9 cellular contexts compared by ENCODE assay signal in genomic region chr16:27221576-27222498, GRCh38. TPM values are rescaled to one million over a fixed set of nuclear protein-coding genes. Genes with fewer than 3 reads are reported as not detected.
DNase-seq lines count a peak whose midpoint lies in the region; ATAC-seq, FAIRE-seq and TF ChIP-seq lines count a peak whose summit lies in the region.
"Had no signal": no experiment of that assay in that cellular context is flagged by ENCODE, and none has a peak within 500 bp of the region (broad histone marks: within the 10 kb centered on the region; RNA-seq: fewer than 3 reads in every experiment).

No MANE protein-coding gene starts in this region.

- H3K4me2 ChIP-seq in GM23248 (ENCODE audit: unreplicated experiment) (peak overlapping the region; percentile 82), astrocyte (ENCODE audit: low read length) (no peak overlapping the region)

- no peak for TF ChIP-seq POLR2A in stomach (IDR thresholded peaks at IDR 0.05)

- H3K9me3 ChIP-seq in GM23248 (ENCODE audit: low read depth) (no peaks in the 10 kb centered on the region), astrocyte (ENCODE audit: insufficient read depth, low read depth, low read length) (no peaks in the 10 kb centered on the region), stomach (no peaks in the 10 kb centered on the region)

- H3K4me1 Mint-ChIP-seq in astrocyte (ENCODE audit: low read depth, unreplicated experiment) (peaks cover 4% of the 10 kb centered on the region), CD14-positive monocyte (no peaks in the 10 kb centered on the region)

- no peaks in the 10 kb centered on the region for H3K9me3 Mint-ChIP-seq in astrocyte (ENCODE audit: unreplicated experiment)
- no peaks in the 10 kb centered on the region for H3K9me3 Mint-ChIP-seq in CD14-positive monocyte

- H3K4me1 ChIP-seq in GM23248 (ENCODE audit: insufficient read depth) (peaks cover 24% of the 10 kb centered on the region), astrocyte (ENCODE audit: insufficient read depth, low read length) (peaks cover 17% of the 10 kb centered on the region), stomach (peaks cover 25 to 42% (median 37%) of the 10 kb centered on the region in 4 donors)

- peak overlapping the region; percentile 67 for H2AFZ ChIP-seq in GM23248
- H2AFZ ChIP-seq in astrocyte (ENCODE audit: low read depth, low read length): no peak overlapping the region

- H4K20me1 ChIP-seq in GM23248 (ENCODE audit: insufficient read depth): no peaks in the 10 kb centered on the region
- no peaks in the 10 kb centered on the region for H4K20me1 ChIP-seq in astrocyte (ENCODE audit: insufficient read depth, low read length)

- intact Hi-C loops in stomach (cut with DNase I; ENCODE audit: low total_unique reads) (no loop called here), CD14-positive monocyte (cut with micrococcal nuclease) (no loop called here)

- FAIRE-seq in astrocyte (lab: Jason Lieb, UNC): peak; percentile 45

- H3K9me2 ChIP-seq in GM23248 (ENCODE audit: insufficient read depth): no peaks in the 10 kb centered on the region

- H3K27me3 ChIP-seq in GM23248 (replicated peaks; ENCODE audit: insufficient read depth) (no peaks in the 10 kb centered on the region), astrocyte (ENCODE audit: insufficient read depth, low read length) (no peaks in the 10 kb centered on the region), stomach (no peaks in the 10 kb centered on the region)

- ATAC-seq in HG02973 (IDR thresholded peaks at IDR 0.05; ENCODE audit: unreplicated experiment): no peak
- ATAC-seq in HG03571 (IDR thresholded peaks at IDR 0.05; ENCODE audit: unreplicated experiment): no peak
- ATAC-seq: activated CD4-positive, CD25-positive, alpha-beta regulatory T cell treated with anti-CD3 and anti-CD28 coated beads, Interleukin-2, amount 50 U/mL, for 24 hours had no signal

- H3K4me3 Mint-ChIP-seq in astrocyte (ENCODE audit: unreplicated experiment) (no peak overlapping the region), CD14-positive monocyte (no peak overlapping the region)

- H3F3A ChIP-seq in GM23248 (ENCODE audit: insufficient read depth): peaks cover 21% of the 10 kb centered on the region

- H3K27ac Mint-ChIP-seq in astrocyte (ENCODE audit: unreplicated experiment) (no peak overlapping the region), CD14-positive monocyte (peak overlapping the region in 2 of 7 donors; percentile 30 to 42)
- H3K27ac Mint-ChIP-seq: progenitor cell of endocrine pancreas had no signal

- H3K36me3 ChIP-seq in GM23248 (ENCODE audit: low read depth) (no peaks in the 10 kb centered on the region), astrocyte (ENCODE audit: insufficient read depth, low read length) (no peaks in the 10 kb centered on the region), stomach (peaks cover 0 to 58% (median 52%) of the 10 kb centered on the region in 4 donors)

- 22 to 26% methylated on average over 14 of the region's 14 CpGs for WGBS in GM23248 (ENCODE audit: low coverage in 1 of 2, low lambda C conversion rate in 2 of 2, missing lambda C conversion rate in 2 of 2), 2 experiments
- 63 to 76% (median 69%) methylated on average over 12 to 14 of the region's 14 CpGs for WGBS in stomach, 5 donors

- TF ChIP-seq CTCF in astrocyte (IDR thresholded peaks at IDR 0.05; ENCODE audit: insufficient read depth, low read depth, low read length) (no peak), stomach (IDR thresholded peaks at IDR 0.05) (no peak), CD14-positive monocyte (IDR thresholded peaks at IDR 0.05) (no peak)

- H3K4me3 ChIP-seq in GM23248: peak overlapping the region; percentile 52
- no peak overlapping the region for H3K4me3 ChIP-seq in astrocyte (ENCODE audit: insufficient read depth, low read depth, low read length)
- no peak overlapping the region for H3K4me3 ChIP-seq in stomach

- in situ Hi-C loops in GM23248 (cut with MboI): no loop called here

- H3K79me2 ChIP-seq in GM23248 (ENCODE audit: insufficient read depth) (no peaks in the 10 kb centered on the region), astrocyte (ENCODE audit: insufficient read depth, low read length) (no peaks in the 10 kb centered on the region)

- peak; percentile 92 for DNase-seq in GM23248
- DNase-seq in astrocyte (ENCODE audit: low read depth): peak; percentile 22
- DNase-seq in left kidney (ENCODE audit: low read depth, low spot score): peak; percentile 90
- no peak for DNase-seq in stomach
- DNase-seq in CD14-positive monocyte (ENCODE audit: low spot score): no peak

- peak overlapping the region; percentile 86 for H3K9ac ChIP-seq in GM23248
- H3K9ac ChIP-seq in astrocyte (ENCODE audit: low read length): no peak overlapping the region

- H3K27ac ChIP-seq in GM23248 (peak overlapping the region; percentile 98), astrocyte (ENCODE audit: low read depth, low read length) (no peak overlapping the region), stomach (peak overlapping the region; percentile 52 to 83 (median 73))

- H3K27me3 Mint-ChIP-seq in astrocyte (ENCODE audit: low read depth, unreplicated experiment) (peaks cover 3% of the 10 kb centered on the region), CD14-positive monocyte (ENCODE audit: low read depth in 3 of 3) (peaks cover 0 to 2% (median 1%) of the 10 kb centered on the region in 3 donors)
- H3K27me3 Mint-ChIP-seq: progenitor cell of endocrine pancreas had no signal

- H3K36me3 Mint-ChIP-seq in astrocyte (ENCODE audit: low read depth, unreplicated experiment) (peaks cover 5% of the 10 kb centered on the region), CD14-positive monocyte (peaks cover 46 to 75% of the 10 kb centered on the region in 2 donors)

- no peak for TF ChIP-seq EP300 in stomach (IDR thresholded peaks at IDR 0.05)

RNA-seq across cellular contexts. Expression of gene KDM8, which starts 18.5 kb away (rescaled TPM):
- total RNA-seq in GM23248 (2014; rRNA removed; shearing (Covaris generic)): 1.8 and 2.5 TPM in 2 replicates
- 2.2 and 3.5 TPM in 2 replicates for polyA plus RNA-seq in GM23248 (2016; fragmentation: Nextera tagmentation; extraction: Ambion mirVana)
- total RNA-seq in astrocyte: 3.4 and 4.3 TPM in 2 replicates
- 10 to 100 TPM in 1 of 5 donors, 1 to 10 TPM in 4; 1.4 to 58.3 (median 3.1) TPM for total RNA-seq in stomach
- polyA plus RNA-seq in stomach: 1 to 10 TPM; 2.7 to 3.5 (median 2.7) TPM
- polyA plus RNA-seq in CD14-positive monocyte: 1 to 10 TPM in 1 of 2 donors, under 1 TPM in 1; 0.40 to 1.5 TPM

RNA-seq across cellular contexts. Expression of gene NSMCE1, which starts 46.7 kb away (rescaled TPM):
- 45.3 and 69.3 TPM in 2 replicates for total RNA-seq in GM23248 (2014; rRNA removed; shearing (Covaris generic))
- polyA plus RNA-seq in GM23248 (2016; fragmentation: Nextera tagmentation; extraction: Ambion mirVana) (99.3 and 107 TPM in 2 replicates), stomach (10 to 100 TPM; 53.5 to 67.0 (median 66.0) TPM), CD14-positive monocyte (10 to 100 TPM; 82.6 to 85.2 TPM)
- total RNA-seq in astrocyte (12.1 and 13.9 TPM in 2 replicates), stomach (100 to 1,000 TPM in 1 of 5 donors, 10 to 100 TPM in 3, 1 to 10 TPM in 1; 9.3 to 120 (median 24.1) TPM)

Comparison
In these comparisons a context has a peak if more than half of its experiments do, and no peak if none do; other contexts are left out.
1. DNase-seq: peak in GM23248 (single experiment), astrocyte (single experiment) and left kidney (single experiment); none in stomach (single experiment) and CD14-positive monocyte (single experiment).